In genomic region chr7:151226560-151226874, GRCh38 we compare ENCODE assay signal across 8 cellular contexts. TPM values are rescaled to one million over a fixed set of nuclear protein-coding genes. Genes with fewer than 3 reads are reported as not detected.
DNase-seq lines count a peak whose midpoint lies in the region; ATAC-seq and TF ChIP-seq lines count a peak whose summit lies in the region.

No MANE protein-coding gene starts in this region.

- intact Hi-C loops in lower lobe of right lung (cut with DNase I), result no loop called here
- intact Hi-C loops in vagina (cut with DNase I), result no loop called here

- no peaks in the 10 kb centered on the region for H3K9me3 ChIP-seq in lower lobe of right lung
- no peaks in the 10 kb centered on the region for H3K9me3 ChIP-seq in vagina

- H3K4me1 ChIP-seq in lower lobe of right lung, result peaks cover 22% of the 10 kb centered on the region
- peaks cover 24% of the 10 kb centered on the region for H3K4me1 ChIP-seq in vagina

- TF ChIP-seq POLR2A in vagina (IDR thresholded peaks at IDR 0.05), result no peak

- ATAC-seq in HG02642 (IDR thresholded peaks at IDR 0.05; ENCODE audit: poor library complexity, unreplicated experiment) (peak; percentile 5), lower lobe of right lung (peak in 1 of 2 donors; percentile 20)

- DNase-seq in AG10803 (ENCODE audit: low read depth) (no peak), lower lobe of right lung (no peak), vagina (ENCODE audit: extremely low spot score in 2 of 2) (no peak), HPDE6-E6E7 (ENCODE audit: extremely low spot score) (no peak), NCI-H1694 (lab: John Stamatoyannopoulos, UW) (no peak)
- DNase-seq in stimulated activated naive CD4-positive, alpha-beta T cell treated with Interleukin-2 at 50 U/mL for 16 hours (lab: John Stamatoyannopoulos, UW), result no peak

- H3K4me3 ChIP-seq in AG10803 (ENCODE audit: low read length) (peak overlapping the region; percentile 91), lower lobe of right lung (peak overlapping the region; percentile 90), vagina (peak overlapping the region; percentile 82 to 92)

- peak overlapping the region; percentile 73 for H3K27ac ChIP-seq in angular gyrus (ENCODE audit: low read depth, low read length)
- H3K27ac ChIP-seq in lower lobe of right lung, result peak overlapping the region; percentile 80
- no peak overlapping the region for H3K27ac ChIP-seq in vagina

- no peaks in the 10 kb centered on the region for H3K27me3 ChIP-seq in lower lobe of right lung (ENCODE audit: low read depth)
- no peaks in the 10 kb centered on the region for H3K27me3 ChIP-seq in vagina

- TF ChIP-seq CTCF in AG10803 (conservative IDR thresholded peaks at IDR 0.05; ENCODE audit: low read length) (no peak), lower lobe of right lung (IDR thresholded peaks at IDR 0.05) (no peak), vagina (IDR thresholded peaks at IDR 0.05) (no peak)

- H3K36me3 ChIP-seq in lower lobe of right lung (peaks cover 38% of the 10 kb centered on the region), vagina (peaks cover 0 to 33% of the 10 kb centered on the region in 2 donors)

RNA-seq across cellular contexts. Expression of gene ABCF2, which starts 0.5 kb away (rescaled TPM):
- total RNA-seq in lower lobe of right lung (23.3 TPM), vagina (25.3 TPM)

RNA-seq across cellular contexts. Expression of gene CHPF2, which starts 5.8 kb away (rescaled TPM):
- total RNA-seq in lower lobe of right lung, result 34.7 TPM
- 28.0 TPM for total RNA-seq in vagina

RNA-seq across cellular contexts. Expression of gene H2BK1, which starts 16.2 kb away (rescaled TPM):
- total RNA-seq in lower lobe of right lung (not detected), vagina (not detected)

RNA-seq across cellular contexts. Expression of gene SMARCD3, which starts 22.0 kb away (rescaled TPM):
- total RNA-seq in lower lobe of right lung (53.1 TPM), vagina (39.8 TPM)

RNA-seq across cellular contexts. Expression of gene ASB10, which starts 39.5 kb away (rescaled TPM):
- total RNA-seq in lower lobe of right lung, result not detected
- total RNA-seq in vagina, result not detected
